ENCODE assay signal across 8 cellular contexts in genomic region chr3:195443391-195443989, GRCh38. TPM values are rescaled to one million over a fixed set of nuclear protein-coding genes. Genes with fewer than 3 reads are reported as not detected.
DNase-seq lines count a peak whose midpoint lies in the region; ATAC-seq, FAIRE-seq and TF ChIP-seq lines count a peak whose summit lies in the region.

No MANE protein-coding gene starts in this region.

- H4K20me1 ChIP-seq in OCI-LY7 (ENCODE audit: insufficient read depth, low read length), result peaks cover 18% of the 10 kb centered on the region
- peaks cover 3% of the 10 kb centered on the region for H4K20me1 ChIP-seq in endothelial cell of umbilical vein (replicated peaks; ENCODE audit: control insufficient read depth, extremely low read depth, insufficient read depth, low read length)

- FAIRE-seq in endothelial cell of umbilical vein (lab: Jason Lieb, UNC), result no peak

- no peaks in the 10 kb centered on the region for H3K36me3 Mint-ChIP-seq in progenitor cell of endocrine pancreas (ENCODE audit: insufficient read depth)

- CTCF ChIA-PET in OCI-LY7 (lab: Charles Lee; ENCODE audit: unreplicated experiment), result interaction anchor here (0.6 kb wide), 1 partner anchor 1339 kb away, joined by 3 read pairs; no protein-coding TSS in a partner anchor
- CTCF ChIA-PET in endothelial cell of umbilical vein (lab: Charles Lee), result interaction anchor here (1.0 to 4.1 kb wide), 4 partner anchors 31 to 172 kb away, joined by 3 to 35 read pairs (median 4); partner anchors contain the start of gene XXYLT1

- peak overlapping the region; percentile 43 for H3K27ac ChIP-seq in OCI-LY7 (ENCODE audit: low read depth, low read length, poor library complexity, severe bottlenecking)
- H3K27ac ChIP-seq in endothelial cell of umbilical vein (ENCODE audit: insufficient read depth, low read depth, low read length), result no peak overlapping the region

- H3K9me2 ChIP-seq in OCI-LY7 (ENCODE audit: insufficient read depth, low read length), result no peaks in the 10 kb centered on the region

- H3K9ac ChIP-seq in ES-I3 (ENCODE audit: low read depth, low read length) (peak overlapping the region; percentile 37; the same call in 1 of the 2 replicates), endothelial cell of umbilical vein (replicated peaks; ENCODE audit: extremely low read depth, insufficient read depth, low read length) (peak overlapping the region; percentile 35)

- POLR2A ChIA-PET in OCI-LY7 (lab: Charles Lee) (interaction anchor here (0.6 to 1.7 kb wide), 6 partner anchors 9 to 171 kb away, joined by 3 to 7 read pairs (median 3); no protein-coding TSS in a partner anchor), endothelial cell of umbilical vein (lab: Charles Lee) (interaction anchor here (0.5 to 1.5 kb wide), 4 partner anchors 99 to 1100 kb away, joined by 3 to 9 read pairs (median 6); partner anchors contain the start of genes PPP1R2 and XXYLT1)

- H3K9me1 ChIP-seq in endothelial cell of umbilical vein (replicated peaks; ENCODE audit: control insufficient read depth, extremely low read depth, insufficient read depth, low read length), result no peaks in the 10 kb centered on the region

- H3K36me3 ChIP-seq in ES-I3 (ENCODE audit: insufficient read depth, low read length), result no peaks in the 10 kb centered on the region
- peaks cover under 1% of the 10 kb centered on the region; the same call in 1 of the 2 replicates for H3K36me3 ChIP-seq in OCI-LY7 (ENCODE audit: insufficient read depth, low read length)
- H3K36me3 ChIP-seq in endothelial cell of umbilical vein (ENCODE audit: control insufficient read depth in 2 of 2, extremely low read depth in 1 of 2, insufficient read depth in 2 of 2, low read length in 2 of 2), result no peaks in the 10 kb centered on the region

- no peaks in the 10 kb centered on the region for H3K27me3 ChIP-seq in endothelial cell of umbilical vein (ENCODE audit: control insufficient read depth in 2 of 2, insufficient read depth in 2 of 2, low read length in 2 of 2)

- H2AFZ ChIP-seq in OCI-LY7 (ENCODE audit: low read length) (peak overlapping the region; percentile 95), endothelial cell of umbilical vein (ENCODE audit: low read depth, low read length) (peak overlapping the region; percentile 79)

- intact Hi-C loops in OCI-LY7 (cut with micrococcal nuclease; ENCODE audit: unreplicated experiment), result loop anchor here (1.0 to 5.0 kb wide), 4 partner anchors 95 to 757 kb away; partner anchors contain the start of gene XXYLT1
- intact Hi-C loops in endothelial cell of umbilical vein (cut with micrococcal nuclease), result loop anchor here (2.0 to 10.0 kb wide), 6 partner anchors 81 to 1299 kb away; partner anchors contain the start of genes LSG1 and PPP1R2

- no peak overlapping the region for H3K27ac Mint-ChIP-seq in progenitor cell of endocrine pancreas

- H3K4me3 ChIP-seq in OCI-LY7 (ENCODE audit: low read depth, low read length, poor library complexity, severe bottlenecking) (peak overlapping the region; percentile 65), endothelial cell of umbilical vein (replicated peaks in 1 of 3; ENCODE audit: insufficient read depth in 1 of 3, low read depth in 1 of 3, low read length in 3 of 3) (peak overlapping the region in 1 of 3 experiments; percentile 52)

- H3K9me3 Mint-ChIP-seq in progenitor cell of endocrine pancreas (ENCODE audit: low read depth), result no peaks in the 10 kb centered on the region

- DNase-seq in OCI-LY7 (ENCODE audit: low spot score) (peak; percentile 27), endothelial cell of umbilical vein (ENCODE audit: low read depth, low spot score) (no peak), progenitor cell of endocrine pancreas (ENCODE audit: low spot score, unreplicated experiment) (no peak), KG1 (lab: John Stamatoyannopoulos, UW) (no peak)
- DNase-seq in stimulated activated CD4-positive, alpha-beta T cell treated with anti-CD3 and anti-CD28 coated beads, Interleukin-15, amount 100 ng/mL, for 24 hours, result no peak

- BruUV-seq in OCI-LY7 (replicated peaks; lab: Mats Ljungman, UMichigan) (no TSS peak), endothelial cell of umbilical vein (replicated peaks; lab: Mats Ljungman, UMichigan) (no TSS peak)

- no peak for ATAC-seq in HG02588 (IDR thresholded peaks at IDR 0.05; ENCODE audit: unreplicated experiment)
- no peak for ATAC-seq in GM18873 (IDR thresholded peaks at IDR 0.05; ENCODE audit: low FRiP score, unreplicated experiment)

- peak overlapping the region; percentile 92 for H3K4me2 ChIP-seq in OCI-LY7 (ENCODE audit: low read length)
- H3K4me2 ChIP-seq in endothelial cell of umbilical vein (ENCODE audit: insufficient read depth, low read length), result peak overlapping the region; percentile 77

- H3K9me3 ChIP-seq in ES-I3 (ENCODE audit: control insufficient read depth, insufficient read depth, low read length) (no peaks in the 10 kb centered on the region), OCI-LY7 (ENCODE audit: low read length) (no peaks in the 10 kb centered on the region), endothelial cell of umbilical vein (replicated peaks; ENCODE audit: control insufficient read depth, insufficient read depth, low read length) (no peaks in the 10 kb centered on the region)

- TF ChIP-seq POLR2A in endothelial cell of umbilical vein (IDR thresholded peaks at IDR 0.05; ENCODE audit: low read depth, low read length), result no peak

- dilution Hi-C loops in endothelial cell of umbilical vein (cut with MboI; ENCODE audit: extremely low pct_ligation_motif_present, low sequenced_read_pairs), result no loop called here

- H3K4me3 Mint-ChIP-seq in progenitor cell of endocrine pancreas (ENCODE audit: low read depth), result peak overlapping the region; percentile 38

- TF ChIP-seq CTCF in OCI-LY7 (conservative IDR thresholded peaks at IDR 0.05; ENCODE audit: low read length) (no peak), endothelial cell of umbilical vein (IDR thresholded peaks at IDR 0.05; ENCODE audit: extremely low read depth in 1 of 2, insufficient read depth in 1 of 2, low read depth in 1 of 2, low read length in 2 of 2) (no peak), progenitor cell of endocrine pancreas (IDR thresholded peaks at IDR 0.05; ENCODE audit: unreplicated experiment) (no peak)

- H3K79me2 ChIP-seq in OCI-LY7 (ENCODE audit: insufficient read depth, low read depth, low read length) (peaks cover 36% of the 10 kb centered on the region), endothelial cell of umbilical vein (ENCODE audit: control insufficient read depth, insufficient read depth, low read length) (peaks cover 39% of the 10 kb centered on the region)

- H3K4me1 Mint-ChIP-seq in progenitor cell of endocrine pancreas (ENCODE audit: low read depth), result peaks cover 14% of the 10 kb centered on the region

- H3K4me1 ChIP-seq in ES-I3 (ENCODE audit: insufficient read depth, low read length) (peaks cover 13% of the 10 kb centered on the region; the same call in 1 of the 2 replicates), OCI-LY7 (ENCODE audit: insufficient read depth, low read length, poor library complexity, severe bottlenecking) (peaks cover 57% of the 10 kb centered on the region), endothelial cell of umbilical vein (ENCODE audit: control insufficient read depth, extremely low read depth, insufficient read depth, low read length) (peaks cover 15% of the 10 kb centered on the region)

- no peaks in the 10 kb centered on the region for H3K27me3 Mint-ChIP-seq in progenitor cell of endocrine pancreas

TF ChIP-seq in endothelial cell of umbilical vein, 7 proteins besides CTCF, POLR2A, EP300 and RAD21:
- TF ChIP-seq EZH2 (IDR thresholded peaks at IDR 0.05; ENCODE audit: borderline replicate concordance, low read depth, low read length, severe bottlenecking) (no peak), POLR2AphosphoS5 (IDR thresholded peaks at IDR 0.05; ENCODE audit: insufficient read depth, low read depth, low read length) (no peak), JUN (IDR thresholded peaks at IDR 0.05; ENCODE audit: borderline replicate concordance, insufficient read depth, insufficient read length, low read depth) (no peak), FOS (IDR thresholded peaks at IDR 0.05; ENCODE audit: borderline replicate concordance, insufficient read depth, low read length) (no peak), GATA2 (IDR thresholded peaks at IDR 0.05; ENCODE audit: insufficient read depth, insufficient read length, low read depth, low read length) (no peak), MYC (IDR thresholded peaks at IDR 0.05; ENCODE audit: low read depth, low read length) (no peak), MAX (IDR thresholded peaks at IDR 0.05; ENCODE audit: insufficient read depth, insufficient read length) (no peak)

RNA-seq across cellular contexts. Expression of gene ACAP2, which starts 0.7 kb away (rescaled TPM):
- 43.9 and 60.8 TPM in 2 replicates for total RNA-seq in OCI-LY7 (2014; rRNA removed; shearing (Covaris generic))
- total RNA-seq in OCI-LY7 (2022) (71.1 and 80.7 TPM in 2 replicates), endothelial cell of umbilical vein (34.4 and 36.9 TPM in 2 replicates), progenitor cell of endocrine pancreas (33.0 and 34.2 TPM in 2 replicates)
- 5.5 and 13.6 TPM in 2 replicates for polyA plus RNA-seq in endothelial cell of umbilical vein
- 6.5 and 7.3 TPM in 2 replicates for polyA plus RNA-seq in endothelial cell of umbilical vein (2011; cell fraction: cytosol; rRNA removed)
- 18.7 and 26.1 TPM in 2 replicates for polyA plus RNA-seq in endothelial cell of umbilical vein (2011; cell fraction: nucleus; rRNA removed)
- polyA plus RNA-seq in endothelial cell of umbilical vein (2012), result 13.8 and 15.3 TPM in 2 replicates
- polyA minus RNA-seq in endothelial cell of umbilical vein, result 35.8 and 43.6 TPM in 2 replicates
- polyA minus RNA-seq in endothelial cell of umbilical vein (2011; cell fraction: cytosol; rRNA and poly(A)+ RNA removed), result 31.0 TPM
- 55.7 and 70.0 TPM in 2 replicates for polyA minus RNA-seq in endothelial cell of umbilical vein (2011; cell fraction: nucleus; rRNA and poly(A)+ RNA removed)
